Comparison of ENCODE assay signal across 8 cellular contexts in genomic region chr6:30067460-30068139, GRCh38. TPM values are rescaled to one million over a fixed set of nuclear protein-coding genes. Genes with fewer than 3 reads are reported as not detected.
DNase-seq lines count a peak whose midpoint lies in the region; TF ChIP-seq lines count a peak whose summit lies in the region.

No MANE protein-coding gene starts in this region.

- DNase-seq in HFF-Myc (ENCODE audit: extremely low read depth, low read depth) (no peak), hepatic stellate cell (ENCODE audit: low spot score) (peak; percentile 78), spleen (peak; percentile 94), DMS153 (lab: John Stamatoyannopoulos, UW) (no peak), NCI-H345 (lab: John Stamatoyannopoulos, UW) (no peak)
- no peak for DNase-seq in activated CD4-positive, alpha-beta memory T cell treated with anti-CD3 and anti-CD28 coated beads for 36 hours
- DNase-seq in NK-92 treated with Interleukin-12 subunit alpha and Interleukin-12 subunit beta, amount 100 ng/mL, for 24 hours (lab: John Stamatoyannopoulos, UW) = no peak
- no peak for DNase-seq in effector CD4-positive, alpha-beta T cell

- peak overlapping the region; percentile 95 for H3K27ac Mint-ChIP-seq in activated CD4-positive, alpha-beta memory T cell treated with anti-CD3 and anti-CD28 coated beads for 36 hours

- peak overlapping the region; percentile 88 for H3K4me3 Mint-ChIP-seq in activated CD4-positive, alpha-beta memory T cell treated with anti-CD3 and anti-CD28 coated beads for 36 hours

- TF ChIP-seq POLR2A in spleen (IDR thresholded peaks at IDR 0.05) = no peak

- H3K36me3 ChIP-seq in spleen = peaks cover 8 to 56% (median 31%) of the 10 kb centered on the region in 6 donors

- no peak for TF ChIP-seq CTCF in HFF-Myc (IDR thresholded peaks at IDR 0.05; ENCODE audit: low read depth, low read length, missing control alignments)
- TF ChIP-seq CTCF in spleen (IDR thresholded peaks at IDR 0.05 in 8 of 11, conservative IDR thresholded peaks at IDR 0.05 in 3 of 11) = no peak

- H3K9me3 Mint-ChIP-seq in activated CD4-positive, alpha-beta memory T cell treated with anti-CD3 and anti-CD28 coated beads for 36 hours = peaks cover 6% of the 10 kb centered on the region

- peak overlapping the region; percentile 69 for H3K4me3 ChIP-seq in HFF-Myc (replicated peaks; ENCODE audit: low read depth, low read length)
- H3K4me3 ChIP-seq in spleen = peak overlapping the region; percentile 54 to 78 (median 65)

- no peaks in the 10 kb centered on the region for H3K9me3 ChIP-seq in spleen

- peaks cover 15% of the 10 kb centered on the region for H3K27me3 Mint-ChIP-seq in activated CD4-positive, alpha-beta memory T cell treated with anti-CD3 and anti-CD28 coated beads for 36 hours

- H3K4me1 Mint-ChIP-seq in activated CD4-positive, alpha-beta memory T cell treated with anti-CD3 and anti-CD28 coated beads for 36 hours (ENCODE audit: low read depth) = peaks cover 49% of the 10 kb centered on the region

- WGBS in spleen, 5 donors = 12 to 15% (median 13%) methylated on average over 8 of the region's 8 CpGs

- H3K4me1 ChIP-seq in spleen = peaks cover 23 to 78% (median 41%) of the 10 kb centered on the region in 6 donors

- CTCF ChIA-PET in activated CD4-positive, alpha-beta memory T cell treated with anti-CD3 and anti-CD28 coated beads for 36 hours (lab: Charles Lee) = interaction anchor here (1.8 kb wide), 2 partner anchors 35 to 64 kb away, joined by 4 to 11 read pairs; no protein-coding TSS in a partner anchor

- H3K27me3 ChIP-seq in spleen (replicated peaks in 1 of 7) = peaks cover 0 to 24% (median 16%) of the 10 kb centered on the region in 7 donors

- H3K27ac ChIP-seq in spleen = peak overlapping the region; percentile 88 to 95 (median 92)

- intact Hi-C loops in activated CD4-positive, alpha-beta memory T cell treated with anti-CD3 and anti-CD28 coated beads for 36 hours (cut with micrococcal nuclease) = loop anchor here (2.0 to 5.0 kb wide), 4 partner anchors 35 to 260 kb away; partner anchors contain the start of gene TRIM39
- intact Hi-C loops in spleen (cut with DNase I; ENCODE audit: low total_unique reads) = no loop called here

- peaks cover 43% of the 10 kb centered on the region for H3K36me3 Mint-ChIP-seq in activated CD4-positive, alpha-beta memory T cell treated with anti-CD3 and anti-CD28 coated beads for 36 hours

- POLR2A ChIA-PET in activated CD4-positive, alpha-beta memory T cell treated with anti-CD3 and anti-CD28 coated beads for 36 hours (lab: Charles Lee) = interaction anchor here (0.6 to 1.6 kb wide), 2 partner anchors 10 to 146 kb away, joined by 3 to 9 read pairs; partner anchors contain the start of gene TRIM26

RNA-seq across cellular contexts. Expression of gene PPP1R11, which starts 0.6 kb away (rescaled TPM):
- total RNA-seq in activated CD4-positive, alpha-beta memory T cell treated with anti-CD3 and anti-CD28 coated beads for 36 hours = 10 to 100 TPM; 51.3 to 55.0 TPM
- total RNA-seq in spleen = 10 to 100 TPM; 39.3 to 50.7 (median 42.1) TPM
- polyA plus RNA-seq in spleen = 10 to 100 TPM; 31.1 to 45.5 (median 40.0) TPM

RNA-seq across cellular contexts. Expression of gene POLR1H, which starts 6.5 kb away (rescaled TPM):
- total RNA-seq in activated CD4-positive, alpha-beta memory T cell treated with anti-CD3 and anti-CD28 coated beads for 36 hours = 10 to 100 TPM; 69.4 to 73.2 TPM
- 10 to 100 TPM; 21.0 to 36.9 (median 22.8) TPM for total RNA-seq in spleen
- polyA plus RNA-seq in spleen = 10 to 100 TPM; 62.6 to 78.6 (median 72.9) TPM

RNA-seq across cellular contexts. Expression of gene RNF39, which starts 8.0 kb away (rescaled TPM):
- not detected for total RNA-seq in activated CD4-positive, alpha-beta memory T cell treated with anti-CD3 and anti-CD28 coated beads for 36 hours
- total RNA-seq in spleen = not detected
- polyA plus RNA-seq in spleen = not detected

RNA-seq across cellular contexts. Expression of gene TRIM31, which starts 45.3 kb away (rescaled TPM):
- total RNA-seq in activated CD4-positive, alpha-beta memory T cell treated with anti-CD3 and anti-CD28 coated beads for 36 hours = not detected
- total RNA-seq in spleen = not detected
- polyA plus RNA-seq in spleen = under 1 TPM in 2 of 3 donors, not detected in 1; 0.09 to 0.14 TPM

Comparison
In these comparisons a context has a peak if more than half of its experiments do, and no peak if none do; other contexts are left out.
1. DNase-seq: peak in hepatic stellate cell (single experiment) and spleen (single experiment); none in HFF-Myc (single experiment), activated CD4-positive, alpha-beta memory T cell treated with anti-CD3 and anti-CD28 coated beads for 36 hours (single experiment), NK-92 treated with Interleukin-12 subunit alpha and Interleukin-12 subunit beta, amount 100 ng/mL, for 24 hours (single experiment), DMS153 (single experiment), NCI-H345 (single experiment) and effector CD4-positive, alpha-beta T cell (single experiment).